9 cellular contexts compared by ENCODE assay signal in genomic region chr2:50661682-50662081, GRCh38.
"Had no signal": no experiment of that assay in that cellular context is flagged by ENCODE, and none has a peak within 500 bp of the region (broad histone marks: within the 10 kb centered on the region; RNA-seq: fewer than 3 reads in every experiment).

No MANE protein-coding gene starts in this region.

- H3K27ac ChIP-seq: GM23248 had no signal

- FAIRE-seq: HTR-8/SVneo, K562 had no signal

- H3K4me3 ChIP-seq: GM23248, HAP-1, K562 had no signal

- H3K9me3 ChIP-seq: HAP-1 had no signal

- ATAC-seq: HCT116, K562 had no signal

- H3K9ac ChIP-seq: GM23248 had no signal

- H3K36me3 ChIP-seq: HAP-1 had no signal

- H2AFZ ChIP-seq: GM23248 had no signal

- DNase-seq: GM23248, GOT3, H7, HFFc6, IMR-90 had no signal
